Comparison of ENCODE assay signal across 14 cellular contexts in the genomic region with DNA sequence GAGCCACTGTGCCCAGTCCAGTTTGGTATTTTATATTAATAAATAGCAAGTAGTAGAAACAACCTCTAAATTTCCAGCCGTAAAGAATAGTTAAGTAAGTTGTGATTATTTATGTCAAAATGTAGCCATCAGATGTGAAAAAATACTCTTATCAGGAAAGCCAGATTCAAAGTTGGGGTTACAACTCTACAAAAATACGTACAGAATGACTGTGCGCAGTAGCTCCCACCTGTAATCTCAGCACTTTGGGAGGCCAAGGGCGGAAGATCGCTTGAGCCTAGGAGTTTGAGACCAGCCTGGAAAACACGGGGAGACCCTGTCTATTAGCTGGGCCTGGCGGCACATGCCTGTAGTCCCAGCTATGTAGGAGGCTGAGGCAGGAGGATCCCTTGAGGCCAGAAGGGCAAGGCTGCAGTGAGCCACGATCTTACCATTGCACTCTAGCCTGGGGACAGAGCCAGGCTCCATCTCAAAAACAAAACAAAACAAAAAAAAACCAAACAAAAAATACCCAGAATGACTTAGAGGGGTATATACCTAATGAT. TPM values are rescaled to one million over a fixed set of nuclear protein-coding genes. Genes with fewer than 3 reads are reported as not detected.
DNase-seq lines count a peak whose midpoint lies in the region; ATAC-seq, FAIRE-seq and TF ChIP-seq lines count a peak whose summit lies in the region.
"Had no signal": no experiment of that assay in that cellular context is flagged by ENCODE, and none has a peak within 500 bp of the region (broad histone marks: within the 10 kb centered on the region; RNA-seq: fewer than 3 reads in every experiment).

No MANE protein-coding gene starts in this region.

- H3K4me3 ChIP-seq in CD8-positive, alpha-beta memory T cell (ENCODE audit: low read length) = no peak overlapping the region
- no peak overlapping the region for H3K4me3 ChIP-seq in KMS-11 (IDR thresholded peaks at IDR 0.05; ENCODE audit: insufficient read depth, low read depth, low read length)
- H3K4me3 ChIP-seq in K562 = peak overlapping the region; percentile 25; the same call in 1 of the 2 replicates

- H2AFZ ChIP-seq in KMS-11 (ENCODE audit: low read depth) (no peak overlapping the region), K562 (ENCODE audit: low read depth, low read length) (no peak overlapping the region)

- H3K27me3 ChIP-seq in CD8-positive, alpha-beta memory T cell (ENCODE audit: insufficient read depth, low read length, poor library complexity, severe bottlenecking) = no peaks in the 10 kb centered on the region
- H3K27me3 ChIP-seq in KMS-11 (ENCODE audit: insufficient read depth, low read depth) (no peaks in the 10 kb centered on the region), K562 (ENCODE audit: control insufficient read depth in 2 of 2, insufficient read depth in 2 of 2, low read length in 2 of 2) (no peaks in the 10 kb centered on the region)
- H3K27me3 ChIP-seq: Peyer's patch had no signal

- H3K27ac ChIP-seq in CD8-positive, alpha-beta memory T cell (ENCODE audit: low read depth, low read length) = no peak overlapping the region
- no peak overlapping the region for H3K27ac ChIP-seq in KMS-11
- no peak overlapping the region for H3K27ac ChIP-seq in K562 (ENCODE audit: extremely low read depth, low read depth, low read length)
- H3K27ac ChIP-seq: neutrophil, Peyer's patch had no signal

- ATAC-seq in K562 = no peak

- H3K4me1 ChIP-seq in CD8-positive, alpha-beta memory T cell (ENCODE audit: insufficient read depth, low read length) = peaks cover 21% of the 10 kb centered on the region
- H3K4me1 ChIP-seq in KMS-11 (ENCODE audit: low read depth, poor library complexity, severe bottlenecking) (peaks cover 39% of the 10 kb centered on the region), K562 (replicated peaks in 1 of 2; ENCODE audit: control insufficient read depth in 2 of 2, insufficient read depth in 2 of 2, low read length in 2 of 2) (peaks cover 26 to 43% of the 10 kb centered on the region in 2 experiments)

- peaks cover 28 to 55% (median 54%) of the 10 kb centered on the region in 3 donors for H3K4me1 Mint-ChIP-seq in CD8-positive, alpha-beta memory T cell
- H3K4me1 Mint-ChIP-seq in nephron = peaks cover 11% of the 10 kb centered on the region

- intact Hi-C loops in K562 (cut with micrococcal nuclease) = no loop called here

- TF ChIP-seq POLR2A in K562 (conservative IDR thresholded peaks at IDR 0.05) = no peak

- TF ChIP-seq EP300 in K562 (IDR thresholded peaks at IDR 0.05; ENCODE audit: low read length) = no peak

- no peak for DNase-seq in CD8-positive, alpha-beta memory T cell
- DNase-seq in K562 (ENCODE audit: extremely low read depth in 1 of 4, low spot score in 3 of 4) = no peak
- DNase-seq in HK-2 (ENCODE audit: unreplicated experiment) = no peak
- DNase-seq in GM20000 (ENCODE audit: low spot score) = no peak
- DNase-seq in Kasumi-1 (lab: John Stamatoyannopoulos, UW) = no peak
- DNase-seq: activated effector memory CD4-positive, alpha-beta T cell treated with anti-CD3 and anti-CD28 coated beads, Interleukin-2, amount 50 U/mL, for 16 hours; DMS153; islet precursor cell; Peyer's patch had no signal

- peaks cover 5 to 36% (median 5%) of the 10 kb centered on the region in 3 donors for H3K36me3 Mint-ChIP-seq in CD8-positive, alpha-beta memory T cell
- peaks cover 18% of the 10 kb centered on the region for H3K36me3 Mint-ChIP-seq in nephron (ENCODE audit: low read depth)

- in situ Hi-C loops in K562 (cut with MboI) = no loop called here

- H3K36me3 ChIP-seq in CD8-positive, alpha-beta memory T cell (ENCODE audit: insufficient read depth, low read length) = peaks cover 17% of the 10 kb centered on the region
- H3K36me3 ChIP-seq in KMS-11 (ENCODE audit: insufficient read depth) = 0 out of 2 replicates have a peak, but pooled peaks cover 5% of the 10 kb centered on the region
- H3K36me3 ChIP-seq in K562 (ENCODE audit: control insufficient read depth, insufficient read depth, low read length) = peaks cover 42% of the 10 kb centered on the region

- H3K9me3 Mint-ChIP-seq in CD8-positive, alpha-beta memory T cell = no peaks in the 10 kb centered on the region
- no peaks in the 10 kb centered on the region for H3K9me3 Mint-ChIP-seq in nephron

- no peaks in the 10 kb centered on the region for H3K27me3 Mint-ChIP-seq in CD8-positive, alpha-beta memory T cell
- peaks cover 15% of the 10 kb centered on the region for H3K27me3 Mint-ChIP-seq in nephron (ENCODE audit: low read depth)

- H3K9me3 ChIP-seq in CD8-positive, alpha-beta memory T cell (ENCODE audit: low read length) = no peaks in the 10 kb centered on the region
- no peaks in the 10 kb centered on the region for H3K9me3 ChIP-seq in K562 (replicated peaks; ENCODE audit: control insufficient read depth, insufficient read depth, low read depth, low read length)
- H3K9me3 ChIP-seq: neutrophil, Peyer's patch had no signal

- no peak for TF ChIP-seq CTCF in KMS-11 (conservative IDR thresholded peaks at IDR 0.05; ENCODE audit: low read depth, low read length)
- TF ChIP-seq CTCF in K562 (IDR thresholded peaks at IDR 0.05 in 2 of 3, conservative IDR thresholded peaks at IDR 0.05 in 1 of 3; ENCODE audit: insufficient read depth in 2 of 3, low read depth in 1 of 3, low read length in 3 of 3) = no peak
- TF ChIP-seq CTCF in nephron (IDR thresholded peaks at IDR 0.05; ENCODE audit: unreplicated experiment in 3 of 3) = no peak
- TF ChIP-seq CTCF in GM20000 (IDR thresholded peaks at IDR 0.05; ENCODE audit: extremely low read depth, missing control alignments) = no peak

- POLR2A ChIA-PET in CD8-positive, alpha-beta memory T cell (lab: Charles Lee) = interaction anchor here (0.6 to 1.7 kb wide), 5 partner anchors 9 to 272 kb away, joined by 3 to 5 read pairs (median 4); partner anchors contain the start of gene NAE1
- POLR2A ChIA-PET in K562 (lab: Yijun Ruan, JAX) = interaction anchor here (0.6 to 2.0 kb wide), 9 partner anchors 9 to 131 kb away, joined by 3 to 9 read pairs (median 4); partner anchors contain the start of gene DYNC1LI2

- no TSS peak for BruUV-seq in K562 (replicated peaks; lab: Mats Ljungman, UMichigan)

- WGBS in K562 (ENCODE audit: insufficient coverage, low coverage, missing lambda C conversion rate) = 29% methylated on average over 8 of the region's 8 CpGs

- no peak for FAIRE-seq in K562 (lab: Jason Lieb, UNC)
- FAIRE-seq: TTC549 had no signal

- CTCF ChIA-PET in CD8-positive, alpha-beta memory T cell (lab: Charles Lee) = interaction anchor here (0.6 to 3.4 kb wide), 5 partner anchors 9 to 475 kb away, joined by 3 to 25 read pairs (median 11); partner anchors contain the start of gene NAE1
- CTCF ChIA-PET in K562 (lab: Yijun Ruan, JAX; ENCODE audit: low intra/inter-chr PET ratio) = no interaction called here

- H3K9me1 ChIP-seq in K562 (ENCODE audit: control insufficient read depth, insufficient read depth, low read length) = no peaks in the 10 kb centered on the region

- H3K4me2 ChIP-seq in KMS-11 = peak overlapping the region; percentile 94
- H3K4me2 ChIP-seq in K562 (ENCODE audit: insufficient read depth, low read length) = peak overlapping the region; percentile 85; the same call in 1 of the 2 replicates

- H3K4me3 Mint-ChIP-seq in CD8-positive, alpha-beta memory T cell = peak overlapping the region; percentile 40 to 99 (median 97)
- H3K4me3 Mint-ChIP-seq in nephron = peak overlapping the region; percentile 31 to 74 (median 69)

- H3K27ac Mint-ChIP-seq in CD8-positive, alpha-beta memory T cell = peak overlapping the region in 2 of 8 donors; percentile 56 to 74
- no peak overlapping the region for H3K27ac Mint-ChIP-seq in nephron

- H3K9ac ChIP-seq in KMS-11 = no peak overlapping the region
- peak overlapping the region in 1 of 2 experiments; percentile 87; a peak in 2 of 4 replicates for H3K9ac ChIP-seq in K562 (ENCODE audit: insufficient read depth in 1 of 2, low read depth in 2 of 2, low read length in 2 of 2)

- H3K79me2 ChIP-seq in KMS-11 (ENCODE audit: insufficient read depth, low read depth) (peaks cover 18% of the 10 kb centered on the region; the same call in 1 of the 2 replicates), K562 (ENCODE audit: control insufficient read depth, insufficient read depth, low read length) (peaks cover 20% of the 10 kb centered on the region)

- TF ChIP-seq RAD21 in K562 (CRISPR knock-in tag; conservative IDR thresholded peaks at IDR 0.05 in 1 of 2, IDR thresholded peaks at IDR 0.05 in 1 of 2) = no peak

- H4K20me1 ChIP-seq in KMS-11 (ENCODE audit: insufficient read depth) (no peaks in the 10 kb centered on the region), K562 (replicated peaks; ENCODE audit: control insufficient read depth, insufficient read depth, low read length) (no peaks in the 10 kb centered on the region; the same call in none of the 2 replicates)

RNA-seq across cellular contexts. Expression of gene PDP2, which starts 1.7 kb away (rescaled TPM):
- 10 to 100 TPM; 20.0 to 25.4 TPM for total RNA-seq in CD8-positive, alpha-beta memory T cell
- 4.5 TPM for polyA plus RNA-seq in CD8-positive, alpha-beta memory T cell
- 44.7 and 44.9 TPM in 2 replicates for total RNA-seq in K562 (2011; cell fraction: chromatin; rRNA removed; ENCODE audit: low replicate concordance)
- total RNA-seq in K562 (2011; cell fraction: nucleolus; rRNA removed) = 21.3 and 22.0 TPM in 2 replicates
- 27.4 and 39.0 TPM in 2 replicates for total RNA-seq in K562 (2011; cell fraction: nucleoplasm; rRNA removed)
- total RNA-seq in K562 (2014; rRNA removed) (5.5 and 6.7 TPM in 2 replicates), K562 (2014; rRNA removed; fragmentation: Illumina TruSeq; extraction: Trizol) (7.2 and 8.3 TPM in 2 replicates), K562 (2015; rRNA removed; fragmentation: Illumina TruSeq; extraction: Trizol) (5.8 and 6.7 TPM in 2 replicates), K562 (2021) (17.7 and 18.5 TPM in 2 replicates)
- polyA plus RNA-seq in K562 (2011; rRNA removed) (24.3 and 28.6 TPM in 2 replicates), K562 (2014; fragmentation: Illumina TruSeq; extraction: Trizol) (11.4 and 15.8 TPM in 2 replicates), K562 (2014; fragmentation: Nextera tagmentation; extraction: Ambion mirVana) (1 to 10 TPM; 2.5 to 4.2 TPM), K562 (2014; rRNA removed) (8.3 and 8.7 TPM in 2 replicates)
- 13.0 and 18.7 TPM in 2 replicates for polyA plus RNA-seq in K562 (2011; cell fraction: cytosol; rRNA removed)
- 14.8 and 18.4 TPM in 2 replicates for polyA plus RNA-seq in K562 (2011; cell fraction: nucleus; rRNA removed)
- 5.3 and 7.2 TPM in 2 replicates for polyA plus RNA-seq in K562 (2012)
- 41.5 and 46.7 TPM in 2 replicates for polyA minus RNA-seq in K562 (2011; rRNA and poly(A)+ RNA removed)
- 15.2 and 19.5 TPM in 2 replicates for polyA minus RNA-seq in K562 (2011; cell fraction: cytosol; rRNA and poly(A)+ RNA removed)
- polyA minus RNA-seq in K562 (2011; cell fraction: nucleus; rRNA and poly(A)+ RNA removed) = 10.0 and 16.6 TPM in 2 replicates

RNA-seq across cellular contexts. Expression of gene CDH16, which starts 36.6 kb away (rescaled TPM):
- total RNA-seq in CD8-positive, alpha-beta memory T cell = not detected
- not detected for polyA plus RNA-seq in CD8-positive, alpha-beta memory T cell
- not detected in 2 replicates for total RNA-seq in K562 (2011; cell fraction: chromatin; rRNA removed; ENCODE audit: low replicate concordance)
- total RNA-seq in K562 (2011; cell fraction: nucleolus; rRNA removed) = not detected in 2 replicates
- not detected in 2 replicates for total RNA-seq in K562 (2011; cell fraction: nucleoplasm; rRNA removed)
- total RNA-seq in K562 (2014; rRNA removed) (not detected in 2 replicates), K562 (2014; rRNA removed; fragmentation: Illumina TruSeq; extraction: Trizol) (not detected in 2 replicates), K562 (2015; rRNA removed; fragmentation: Illumina TruSeq; extraction: Trizol) (not detected in 2 replicates), K562 (2021) (not detected in 2 replicates)
- polyA plus RNA-seq in K562 (2011; rRNA removed) (not detected in 2 replicates), K562 (2014; fragmentation: Illumina TruSeq; extraction: Trizol) (not detected in 2 replicates), K562 (2014; fragmentation: Nextera tagmentation; extraction: Ambion mirVana) (not detected), K562 (2014; rRNA removed) (not detected in 2 replicates)
- not detected in 2 replicates for polyA plus RNA-seq in K562 (2011; cell fraction: cytosol; rRNA removed)
- not detected in 2 replicates for polyA plus RNA-seq in K562 (2011; cell fraction: nucleus; rRNA removed)
- not detected in 2 replicates for polyA plus RNA-seq in K562 (2012)
- not detected in 2 replicates for polyA minus RNA-seq in K562 (2011; rRNA and poly(A)+ RNA removed)
- polyA minus RNA-seq in K562 (2011; cell fraction: cytosol; rRNA and poly(A)+ RNA removed) = not detected in 2 replicates
- not detected in 2 replicates for polyA minus RNA-seq in K562 (2011; cell fraction: nucleus; rRNA and poly(A)+ RNA removed)
- total RNA-seq: LHCN-M2 had no signal

RNA-seq across cellular contexts. Expression of gene CA7, which starts 37.8 kb away (rescaled TPM):
- not detected for total RNA-seq in CD8-positive, alpha-beta memory T cell
- not detected for polyA plus RNA-seq in CD8-positive, alpha-beta memory T cell
- not detected in 2 replicates for total RNA-seq in K562 (2011; cell fraction: chromatin; rRNA removed; ENCODE audit: low replicate concordance)
- total RNA-seq in K562 (2011; cell fraction: nucleolus; rRNA removed) = not detected in 2 replicates
- total RNA-seq in K562 (2011; cell fraction: nucleoplasm; rRNA removed) = not detected in 2 replicates
- total RNA-seq in K562 (2014; rRNA removed) = 0.24 TPM in 1 of 2 replicates, not detected in the other
- not detected in 2 replicates for total RNA-seq in K562 (2014; rRNA removed; fragmentation: Illumina TruSeq; extraction: Trizol)
- not detected in 2 replicates for total RNA-seq in K562 (2015; rRNA removed; fragmentation: Illumina TruSeq; extraction: Trizol)
- total RNA-seq in K562 (2021) = not detected in 2 replicates
- 0.06 TPM in 1 of 2 replicates, not detected in the other for polyA plus RNA-seq in K562 (2011; rRNA removed)
- 0.10 and 0.60 TPM in 2 replicates for polyA plus RNA-seq in K562 (2011; cell fraction: cytosol; rRNA removed)
- 0.13 TPM in 1 of 2 replicates, not detected in the other for polyA plus RNA-seq in K562 (2011; cell fraction: nucleus; rRNA removed)
- 0.08 and 0.09 TPM in 2 replicates for polyA plus RNA-seq in K562 (2012)
- polyA plus RNA-seq in K562 (2014; fragmentation: Illumina TruSeq; extraction: Trizol) = 0.07 TPM in 1 of 2 replicates, not detected in the other
- polyA plus RNA-seq in K562 (2014; fragmentation: Nextera tagmentation; extraction: Ambion mirVana) = under 1 TPM in 1 of 2 experiments, not detected in 1; 0.03 TPM
- polyA plus RNA-seq in K562 (2014; rRNA removed) = 0.05 TPM in 1 of 2 replicates, not detected in the other
- 0.21 TPM in 1 of 2 replicates, not detected in the other for polyA minus RNA-seq in K562 (2011; rRNA and poly(A)+ RNA removed)
- polyA minus RNA-seq in K562 (2011; cell fraction: cytosol; rRNA and poly(A)+ RNA removed) = not detected in 2 replicates
- polyA minus RNA-seq in K562 (2011; cell fraction: nucleus; rRNA and poly(A)+ RNA removed) = not detected in 2 replicates
- total RNA-seq: LHCN-M2 had no signal

RNA-seq across cellular contexts. Expression of gene RRAD, which starts 43.3 kb away (rescaled TPM):
- total RNA-seq in CD8-positive, alpha-beta memory T cell = under 1 TPM; 0.60 to 0.88 TPM
- not detected for polyA plus RNA-seq in CD8-positive, alpha-beta memory T cell
- total RNA-seq in K562 (2011; cell fraction: chromatin; rRNA removed; ENCODE audit: low replicate concordance) = not detected in 2 replicates
- total RNA-seq in K562 (2011; cell fraction: nucleolus; rRNA removed) = 0.79 and 1.2 TPM in 2 replicates
- 0.44 TPM in 1 of 2 replicates, not detected in the other for total RNA-seq in K562 (2011; cell fraction: nucleoplasm; rRNA removed)
- 0.09 and 0.12 TPM in 2 replicates for total RNA-seq in K562 (2014; rRNA removed)
- total RNA-seq in K562 (2014; rRNA removed; fragmentation: Illumina TruSeq; extraction: Trizol) = not detected in 2 replicates
- not detected in 2 replicates for total RNA-seq in K562 (2015; rRNA removed; fragmentation: Illumina TruSeq; extraction: Trizol)
- 0.13 and 0.16 TPM in 2 replicates for total RNA-seq in K562 (2021)
- polyA plus RNA-seq in K562 (2011; rRNA removed) = 0.05 and 0.20 TPM in 2 replicates
- polyA plus RNA-seq in K562 (2011; cell fraction: cytosol; rRNA removed) = 0.28 and 0.65 TPM in 2 replicates
- polyA plus RNA-seq in K562 (2011; cell fraction: nucleus; rRNA removed) = 0.20 and 0.71 TPM in 2 replicates
- polyA plus RNA-seq in K562 (2012) = 0.12 and 1.1 TPM in 2 replicates
- polyA plus RNA-seq in K562 (2014; fragmentation: Illumina TruSeq; extraction: Trizol) = not detected in 2 replicates
- polyA plus RNA-seq in K562 (2014; fragmentation: Nextera tagmentation; extraction: Ambion mirVana) = not detected
- 0.12 TPM in 1 of 2 replicates, not detected in the other for polyA plus RNA-seq in K562 (2014; rRNA removed)
- polyA minus RNA-seq in K562 (2011; rRNA and poly(A)+ RNA removed) = 0.14 TPM in 1 of 2 replicates, not detected in the other
- 0.95 TPM in 1 of 2 replicates, not detected in the other for polyA minus RNA-seq in K562 (2011; cell fraction: cytosol; rRNA and poly(A)+ RNA removed)
- polyA minus RNA-seq in K562 (2011; cell fraction: nucleus; rRNA and poly(A)+ RNA removed) = 0.22 TPM in 1 of 2 replicates, not detected in the other

RNA-seq across cellular contexts. Expression of gene NAE1, which starts 51.3 kb away (rescaled TPM):
- total RNA-seq in CD8-positive, alpha-beta memory T cell = 100 to 1,000 TPM; 105 to 110 TPM
- polyA plus RNA-seq in CD8-positive, alpha-beta memory T cell = 76.6 TPM
- 98.8 and 294 TPM in 2 replicates for total RNA-seq in K562 (2011; cell fraction: chromatin; rRNA removed; ENCODE audit: low replicate concordance)
- total RNA-seq in K562 (2011; cell fraction: nucleolus; rRNA removed) = 65.5 and 71.3 TPM in 2 replicates
- total RNA-seq in K562 (2011; cell fraction: nucleoplasm; rRNA removed) = 135 and 180 TPM in 2 replicates
- total RNA-seq in K562 (2014; rRNA removed) = 150 and 165 TPM in 2 replicates
- total RNA-seq in K562 (2014; rRNA removed; fragmentation: Illumina TruSeq; extraction: Trizol) = 230 and 259 TPM in 2 replicates
- 174 and 190 TPM in 2 replicates for total RNA-seq in K562 (2015; rRNA removed; fragmentation: Illumina TruSeq; extraction: Trizol)
- total RNA-seq in K562 (2021) = 167 and 172 TPM in 2 replicates
- 233 and 294 TPM in 2 replicates for polyA plus RNA-seq in K562 (2011; rRNA removed)
- 38.2 and 71.9 TPM in 2 replicates for polyA plus RNA-seq in K562 (2011; cell fraction: cytosol; rRNA removed)
- polyA plus RNA-seq in K562 (2011; cell fraction: nucleus; rRNA removed) = 83.1 and 206 TPM in 2 replicates
- polyA plus RNA-seq in K562 (2012) = 109 and 119 TPM in 2 replicates
- 164 and 203 TPM in 2 replicates for polyA plus RNA-seq in K562 (2014; fragmentation: Illumina TruSeq; extraction: Trizol)
- polyA plus RNA-seq in K562 (2014; fragmentation: Nextera tagmentation; extraction: Ambion mirVana) = 100 to 1,000 TPM; 257 to 275 TPM
- polyA plus RNA-seq in K562 (2014; rRNA removed) = 235 and 238 TPM in 2 replicates
- 151 and 155 TPM in 2 replicates for polyA minus RNA-seq in K562 (2011; rRNA and poly(A)+ RNA removed)
- 37.3 and 65.9 TPM in 2 replicates for polyA minus RNA-seq in K562 (2011; cell fraction: cytosol; rRNA and poly(A)+ RNA removed)
- 67.0 and 103 TPM in 2 replicates for polyA minus RNA-seq in K562 (2011; cell fraction: nucleus; rRNA and poly(A)+ RNA removed)
